Comparison of ENCODE assay signal across 10 cellular contexts in the genomic region with DNA sequence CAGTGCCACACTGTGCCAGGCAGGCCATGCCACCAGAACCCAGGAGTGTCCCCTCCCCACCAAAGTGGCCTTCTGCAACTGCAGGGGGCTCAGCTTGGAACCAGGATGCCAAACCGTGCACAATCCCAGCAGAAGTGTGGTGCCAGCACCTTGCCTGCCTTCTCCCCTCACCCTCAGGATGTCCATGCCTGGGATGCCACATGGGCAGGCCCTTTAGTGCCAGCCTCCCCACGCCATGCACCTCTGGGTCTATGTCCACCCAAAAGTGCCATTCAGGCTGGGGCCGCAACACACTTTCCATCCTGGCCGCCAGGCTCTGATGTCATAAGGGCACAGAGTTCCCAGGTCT. TPM values are rescaled to one million over a fixed set of nuclear protein-coding genes. Genes with fewer than 3 reads are reported as not detected.
A peak's percentile ranks its signal among the peaks of the same experiment; 100 is the strongest.
DNase-seq lines count a peak whose midpoint lies in the region; ATAC-seq and TF ChIP-seq lines count a peak whose summit lies in the region.
"Had no signal": no experiment of that assay in that cellular context is flagged by ENCODE, and none has a peak within 500 bp of the region (broad histone marks: within the 10 kb centered on the region; RNA-seq: fewer than 3 reads in every experiment).

No MANE protein-coding gene starts in this region.

- intact Hi-C loops in gastrocnemius medialis (cut with DNase I; ENCODE audit: low total_unique reads): loop anchor here (2.0 kb wide), 1 partner anchor 15 kb away; a partner anchor contains a TSS

- ATAC-seq in gastrocnemius medialis (no peak), HG03521 (IDR thresholded peaks at IDR 0.05; ENCODE audit: unreplicated experiment) (no peak)

- H3K36me3 ChIP-seq in adipocyte (ENCODE audit: control insufficient read depth, insufficient read depth, low read length, severe bottlenecking) (no peaks in the 10 kb centered on the region), hepatocyte (replicated peaks; ENCODE audit: insufficient read depth, low read depth) (no peaks in the 10 kb centered on the region), gastrocnemius medialis (no peaks in the 10 kb centered on the region)

- peak overlapping the region; percentile 17 for H3K4me2 ChIP-seq in hepatocyte

- POLR2A ChIA-PET in AG04450 (lab: Yijun Ruan, JAX): interaction anchor here (1.1 to 1.5 kb wide), 3 partner anchors 9 to 38 kb away, joined by 5 to 9 read pairs (median 5); a partner anchor contains a TSS

- TF ChIP-seq POLR2A in gastrocnemius medialis (IDR thresholded peaks at IDR 0.05): no peak

- H3K4me3 ChIP-seq in AG04450 (ENCODE audit: low read depth, low read length): no peak overlapping the region
- peak overlapping the region; percentile 72 for H3K4me3 ChIP-seq in adipocyte (ENCODE audit: low read length)
- no peak overlapping the region for H3K4me3 ChIP-seq in hepatocyte
- H3K4me3 ChIP-seq in gastrocnemius medialis: peak overlapping the region; percentile 21 to 41 (median 26)

- peaks cover 34% of the 10 kb centered on the region for H3K4me1 ChIP-seq in adipocyte (ENCODE audit: control insufficient read depth, insufficient read depth, low read length)
- peaks cover 18% of the 10 kb centered on the region for H3K4me1 ChIP-seq in hepatocyte (ENCODE audit: insufficient read depth)
- peaks cover 44 to 51% of the 10 kb centered on the region in 2 donors for H3K4me1 ChIP-seq in gastrocnemius medialis

- in situ Hi-C loops in gastrocnemius medialis (cut with MboI; ENCODE audit: low sequenced_read_pairs in 4 of 4): no loop called here

- CTCF ChIA-PET in AG04450 (lab: Charles Lee): no interaction called here

- H3K9ac ChIP-seq in adipocyte (ENCODE audit: low read length): peak overlapping the region; percentile 85

- no peaks in the 10 kb centered on the region for H3K9me2 ChIP-seq in hepatocyte (replicated peaks; ENCODE audit: insufficient read depth)

- DNase-seq in AG04450 (ENCODE audit: low read depth, low spot score) (no peak), adipocyte (ENCODE audit: low read depth) (no peak), hepatocyte (ENCODE audit: low spot score) (no peak), gastrocnemius medialis (no peak), middle frontal gyrus (ENCODE audit: extremely low spot score, low spot score) (no peak), dedifferentiated amniotic fluid mesenchymal stem cell (ENCODE audit: extremely low spot score) (no peak)
- DNase-seq in activated effector memory CD4-positive, alpha-beta T cell treated with Interleukin-2 at 50 U/mL for 16 hours: no peak
- DNase-seq: NCI-H1436 treated with DMSO at 0.1 percent for 48 hours had no signal

- no peaks in the 10 kb centered on the region for H4K20me1 ChIP-seq in hepatocyte (ENCODE audit: insufficient read depth, poor library complexity, severe bottlenecking)

- H2AFZ ChIP-seq in hepatocyte: no peak overlapping the region

- TF ChIP-seq CTCF in AG04450 (IDR thresholded peaks at IDR 0.05; ENCODE audit: low read depth, low read length) (no peak), hepatocyte (IDR thresholded peaks at IDR 0.05; ENCODE audit: poor library complexity) (no peak), gastrocnemius medialis (IDR thresholded peaks at IDR 0.05 in 4 of 5, conservative IDR thresholded peaks at IDR 0.05 in 1 of 5) (no peak)

- peak overlapping the region; percentile 92 for H3K27ac ChIP-seq in AG04450 (ENCODE audit: low read depth, low read length)
- H3K27ac ChIP-seq in hepatocyte: peak overlapping the region; percentile 88
- H3K27ac ChIP-seq in gastrocnemius medialis: peak overlapping the region; percentile 91 to 99 (median 94)
- H3K27ac ChIP-seq: C4-2B had no signal

- H3K9me3 ChIP-seq in AG04450 (ENCODE audit: control insufficient read depth, insufficient read depth, low read length): peaks cover 10% of the 10 kb centered on the region
- H3K9me3 ChIP-seq in adipocyte (ENCODE audit: control insufficient read depth, low read length): no peaks in the 10 kb centered on the region
- H3K9me3 ChIP-seq in hepatocyte (ENCODE audit: low read depth): no peaks in the 10 kb centered on the region
- H3K9me3 ChIP-seq in gastrocnemius medialis: no peaks in the 10 kb centered on the region

- 91% methylated on average over 4 of the region's 4 CpGs for WGBS in hepatocyte (ENCODE audit: low lambda C conversion rate, missing lambda C conversion rate)

- no peaks in the 10 kb centered on the region for H3K79me2 ChIP-seq in hepatocyte

- H3K27me3 ChIP-seq in AG04450 (ENCODE audit: control insufficient read depth, insufficient read depth, low read length) (no peaks in the 10 kb centered on the region), adipocyte (replicated peaks; ENCODE audit: control insufficient read depth, insufficient read depth, low read length) (no peaks in the 10 kb centered on the region), hepatocyte (no peaks in the 10 kb centered on the region), gastrocnemius medialis (no peaks in the 10 kb centered on the region)

RNA-seq across cellular contexts. Expression of a gene that starts 8.7 kb away (rescaled TPM):
- polyA plus RNA-seq in AG04450 (2011; rRNA removed): 19.8 and 21.6 TPM in 2 replicates
- 17.1 and 19.6 TPM in 2 replicates for polyA minus RNA-seq in AG04450 (2011; rRNA and poly(A)+ RNA removed)
- total RNA-seq in hepatocyte: 10.3 and 15.3 TPM in 2 replicates
- polyA plus RNA-seq in hepatocyte: 19.8 and 21.7 TPM in 2 replicates
- 10 to 100 TPM; 18.8 to 25.2 (median 23.1) TPM for total RNA-seq in gastrocnemius medialis

RNA-seq across cellular contexts. Expression of a gene that starts 15.7 kb away (rescaled TPM):
- polyA plus RNA-seq in AG04450 (2011; rRNA removed): 29.0 and 32.9 TPM in 2 replicates
- polyA minus RNA-seq in AG04450 (2011; rRNA and poly(A)+ RNA removed): 45.7 and 51.1 TPM in 2 replicates
- total RNA-seq in hepatocyte: 48.0 and 59.0 TPM in 2 replicates
- 33.1 and 38.6 TPM in 2 replicates for polyA plus RNA-seq in hepatocyte
- total RNA-seq in gastrocnemius medialis: 10 to 100 TPM; 32.7 to 38.7 (median 34.8) TPM

Comparison
In these comparisons a context has a peak if more than half of its experiments do, and no peak if none do; other contexts are left out.
1. H3K4me3 ChIP-seq: peak in adipocyte (single experiment) and gastrocnemius medialis (4 of 4); none in AG04450 (single experiment) and hepatocyte (single experiment).
2. Peak in every context shown above with its lines, with median percentiles within 50 percentile points of each other: H3K27ac ChIP-seq.